Comparison of ENCODE assay signal across 2 cellular contexts in genomic region chr9:97982191-97982718, GRCh38.
TF ChIP-seq lines count a peak whose summit lies in the region.

No MANE protein-coding gene starts in this region.

TF ChIP-seq in SK-N-SH, 30 proteins besides CTCF, POLR2A, EP300 and RAD21 (continued from another document):
- TF ChIP-seq EZH2phosphoT487 (IDR thresholded peaks at IDR 0.05; ENCODE audit: borderline replicate concordance, low read depth), result no peak
- no peak for TF ChIP-seq SIN3A (IDR thresholded peaks at IDR 0.05; ENCODE audit: borderline replicate concordance, low read depth, low read length)
- no peak for TF ChIP-seq POLR2AphosphoS5 (IDR thresholded peaks at IDR 0.05; ENCODE audit: low read depth, low read length)
- TF ChIP-seq YY1 (IDR thresholded peaks at IDR 0.05; ENCODE audit: low read depth), result no peak
- TF ChIP-seq MEF2A (IDR thresholded peaks at IDR 0.05; ENCODE audit: borderline replicate concordance, low read depth), result no peak
- TF ChIP-seq FOSL2 (IDR thresholded peaks at IDR 0.05; ENCODE audit: borderline replicate concordance, low read depth), result no peak
- TF ChIP-seq, protein P1, sequence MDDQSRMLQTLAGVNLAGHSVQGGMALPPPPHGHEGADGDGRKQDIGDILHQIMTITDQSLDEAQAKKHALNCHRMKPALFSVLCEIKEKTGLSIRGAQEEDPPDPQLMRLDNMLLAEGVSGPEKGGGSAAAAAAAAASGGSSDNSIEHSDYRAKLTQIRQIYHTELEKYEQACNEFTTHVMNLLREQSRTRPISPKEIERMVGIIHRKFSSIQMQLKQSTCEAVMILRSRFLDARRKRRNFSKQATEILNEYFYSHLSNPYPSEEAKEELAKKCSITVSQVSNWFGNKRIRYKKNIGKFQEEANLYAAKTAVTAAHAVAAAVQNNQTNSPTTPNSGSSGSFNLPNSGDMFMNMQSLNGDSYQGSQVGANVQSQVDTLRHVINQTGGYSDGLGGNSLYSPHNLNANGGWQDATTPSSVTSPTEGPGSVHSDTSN (IDR thresholded peaks at IDR 0.05), result no peak
- TF ChIP-seq, protein P2, sequence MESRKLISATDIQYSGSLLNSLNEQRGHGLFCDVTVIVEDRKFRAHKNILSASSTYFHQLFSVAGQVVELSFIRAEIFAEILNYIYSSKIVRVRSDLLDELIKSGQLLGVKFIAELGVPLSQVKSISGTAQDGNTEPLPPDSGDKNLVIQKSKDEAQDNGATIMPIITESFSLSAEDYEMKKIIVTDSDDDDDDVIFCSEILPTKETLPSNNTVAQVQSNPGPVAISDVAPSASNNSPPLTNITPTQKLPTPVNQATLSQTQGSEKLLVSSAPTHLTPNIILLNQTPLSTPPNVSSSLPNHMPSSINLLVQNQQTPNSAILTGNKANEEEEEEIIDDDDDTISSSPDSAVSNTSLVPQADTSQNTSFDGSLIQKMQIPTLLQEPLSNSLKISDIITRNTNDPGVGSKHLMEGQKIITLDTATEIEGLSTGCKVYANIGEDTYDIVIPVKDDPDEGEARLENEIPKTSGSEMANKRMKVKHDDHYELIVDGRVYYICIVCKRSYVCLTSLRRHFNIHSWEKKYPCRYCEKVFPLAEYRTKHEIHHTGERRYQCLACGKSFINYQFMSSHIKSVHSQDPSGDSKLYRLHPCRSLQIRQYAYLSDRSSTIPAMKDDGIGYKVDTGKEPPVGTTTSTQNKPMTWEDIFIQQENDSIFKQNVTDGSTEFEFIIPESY (IDR thresholded peaks at IDR 0.05; ENCODE audit: borderline replicate concordance, low read depth), result no peak
- no peak for TF ChIP-seq TAF1 (IDR thresholded peaks at IDR 0.05; ENCODE audit: borderline replicate concordance, low read depth, low read length)

TF ChIP-seq in SK-N-SH treated with all-trans-retinoic acid at 6 μM for 48 hours, 23 proteins besides CTCF, POLR2A, EP300 and RAD21 (continued from another document):
- TF ChIP-seq PATZ1 (CRISPR knock-in tag; IDR thresholded peaks at IDR 0.05; ENCODE audit: borderline replicate concordance) (no peak), OSR1 (CRISPR knock-in tag; IDR thresholded peaks at IDR 0.05) (no peak), GLIS3 (CRISPR knock-in tag; IDR thresholded peaks at IDR 0.05) (no peak), ZNF70 (CRISPR knock-in tag; IDR thresholded peaks at IDR 0.05) (no peak), TSHZ2 (CRISPR knock-in tag; IDR thresholded peaks at IDR 0.05) (no peak), CREB5 (CRISPR knock-in tag; IDR thresholded peaks at IDR 0.05; ENCODE audit: low read depth) (no peak), ARNTL (CRISPR knock-in tag; IDR thresholded peaks at IDR 0.05; ENCODE audit: borderline replicate concordance, low read depth) (no peak), ISL1 (CRISPR knock-in tag; IDR thresholded peaks at IDR 0.05) (no peak), PPARA (CRISPR knock-in tag; IDR thresholded peaks at IDR 0.05; ENCODE audit: borderline replicate concordance) (no peak)
TF ChIP-seq in SK-N-SH treated with all-trans-retinoic acid at 6 μM for 48 hours: peak in this region for 0.
